In the genomic region with DNA sequence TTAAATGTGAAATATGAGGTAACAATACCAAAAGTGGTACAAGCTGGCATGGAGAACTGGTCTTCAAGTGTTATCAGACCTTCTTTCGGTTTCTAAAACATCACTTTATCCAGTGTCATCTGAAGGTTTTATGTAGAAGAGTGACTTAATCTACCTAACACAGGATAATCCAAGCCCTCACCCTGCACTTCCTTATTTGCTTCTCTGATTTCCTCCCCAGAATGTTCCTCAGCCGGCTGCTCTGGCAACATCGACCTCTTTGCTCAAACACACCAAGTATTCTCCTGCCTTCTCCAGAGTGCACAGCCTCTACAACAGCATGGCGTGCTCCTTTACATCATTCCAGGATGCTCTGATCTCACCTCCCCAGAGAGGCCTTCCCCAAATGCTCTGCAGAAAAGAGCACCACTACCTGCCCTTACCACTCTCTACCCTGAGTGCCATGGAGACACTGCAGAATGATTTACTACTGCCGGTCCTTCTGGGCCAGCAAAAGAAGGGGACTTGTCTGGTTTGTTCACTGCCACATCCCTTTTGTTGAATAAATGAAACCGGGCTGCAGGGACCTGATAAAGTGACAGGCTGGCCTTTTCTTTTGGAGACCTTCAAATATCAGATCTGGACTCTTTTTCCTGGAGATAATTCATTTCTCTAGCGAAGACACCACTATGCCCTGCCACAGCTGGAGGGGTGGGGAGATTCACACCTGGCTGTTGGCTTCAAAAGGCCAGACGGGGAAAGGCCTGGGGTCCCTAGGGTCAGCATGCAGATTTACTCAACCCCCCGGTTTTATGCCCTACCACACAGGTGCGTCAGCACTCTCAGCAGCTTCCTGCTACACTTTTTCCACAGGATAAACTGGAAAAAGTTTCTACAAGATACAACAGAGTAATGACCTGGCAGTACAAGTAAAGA, we compare ENCODE assay signal across 13 cellular contexts. TPM values are rescaled to one million over a fixed set of nuclear protein-coding genes. Genes with fewer than 3 reads are reported as not detected.
DNase-seq lines count a peak whose midpoint lies in the region; ATAC-seq and TF ChIP-seq lines count a peak whose summit lies in the region.
"Had no signal": no experiment of that assay in that cellular context is flagged by ENCODE, and none has a peak within 500 bp of the region (broad histone marks: within the 10 kb centered on the region; RNA-seq: fewer than 3 reads in every experiment).

No MANE protein-coding gene starts in this region.

- no peak overlapping the region for H2AFZ ChIP-seq in PC-3 (ENCODE audit: low read length)

- ATAC-seq in HG02763 (IDR thresholded peaks at IDR 0.05; ENCODE audit: unreplicated experiment) (peak; percentile 6), HG03558 (IDR thresholded peaks at IDR 0.05; ENCODE audit: extremely low read depth, unreplicated experiment) (peak; percentile 10), PC-3 (no peak)
- ATAC-seq in activated CD8-positive, alpha-beta memory T cell treated with anti-CD3 and anti-CD28 coated beads, Interleukin-2, amount 10 ng/mL, durations not matched to agents 7 days and 5 days = no peak

- no peak overlapping the region for H3K27ac ChIP-seq in PC-3 (ENCODE audit: low read length)
- no peak overlapping the region for H3K27ac ChIP-seq in esophagus squamous epithelium
- H3K27ac ChIP-seq: neutrophil had no signal

- no peak overlapping the region for H3K9ac ChIP-seq in PC-3 (ENCODE audit: low read length)

- H3K36me3 ChIP-seq in PC-3 (ENCODE audit: low read depth, low read length) (no peaks in the 10 kb centered on the region), esophagus squamous epithelium (peaks cover 0 to 10% (median 0%) of the 10 kb centered on the region in 3 donors)
- H3K36me3 ChIP-seq: neutrophil had no signal

- peak; percentile 40 for DNase-seq in activated CD4-positive, alpha-beta T cell treated with anti-CD3 and anti-CD28 coated beads, Interleukin-2, amount 10 ng/mL, durations not matched to agents 24 days and 14 days
- no peak for DNase-seq in activated CD4-positive, alpha-beta T cell treated with anti-CD3 and anti-CD28 coated beads, Interleukin-2, amount 50 U/mL, for 48 hours
- DNase-seq in PC-3 (no peak), esophagus squamous epithelium (lab: John Stamatoyannopoulos, UW) (no peak), NCI-H748 treated with DMSO at 0.1 percent for 48 hours (lab: John Stamatoyannopoulos, UW) (no peak)
- DNase-seq in activated CD8-positive, alpha-beta memory T cell treated with anti-CD3 and anti-CD28 coated beads, Interleukin-2, amount 10 ng/mL, durations not matched to agents 7 days and 5 days = no peak
- DNase-seq: caudate nucleus, RPMI8226 had no signal

- H3K79me2 ChIP-seq in PC-3 (ENCODE audit: low read length) = no peaks in the 10 kb centered on the region

- no peaks in the 10 kb centered on the region for H3K9me3 Mint-ChIP-seq in activated CD4-positive, alpha-beta T cell treated with anti-CD3 and anti-CD28 coated beads, Interleukin-2, amount 10 ng/mL, durations not matched to agents 24 days and 14 days
- H3K9me3 Mint-ChIP-seq in activated CD8-positive, alpha-beta memory T cell treated with anti-CD3 and anti-CD28 coated beads, Interleukin-2, amount 10 ng/mL, durations not matched to agents 7 days and 5 days (ENCODE audit: low read depth) = no peaks in the 10 kb centered on the region

- TF ChIP-seq CTCF in PC-3 (conservative IDR thresholded peaks at IDR 0.05; ENCODE audit: low read depth, low read length) = no peak
- no peak for TF ChIP-seq CTCF in esophagus squamous epithelium (IDR thresholded peaks at IDR 0.05)

- whole genome bisulfite sequencing in esophagus squamous epithelium, 2 donors = 65 to 68% methylated on average over 9 of the region's 10 CpGs

- TF ChIP-seq POLR2A in esophagus squamous epithelium (IDR thresholded peaks at IDR 0.05) = no peak

- peaks cover 17% of the 10 kb centered on the region for H3K4me1 Mint-ChIP-seq in activated CD4-positive, alpha-beta T cell treated with anti-CD3 and anti-CD28 coated beads, Interleukin-2, amount 10 ng/mL, durations not matched to agents 24 days and 14 days
- peaks cover 14% of the 10 kb centered on the region for H3K4me1 Mint-ChIP-seq in activated CD8-positive, alpha-beta memory T cell treated with anti-CD3 and anti-CD28 coated beads, Interleukin-2, amount 10 ng/mL, durations not matched to agents 7 days and 5 days

- peaks cover 7% of the 10 kb centered on the region for H3K27me3 Mint-ChIP-seq in activated CD4-positive, alpha-beta T cell treated with anti-CD3 and anti-CD28 coated beads, Interleukin-2, amount 10 ng/mL, durations not matched to agents 24 days and 14 days
- peaks cover 12% of the 10 kb centered on the region for H3K27me3 Mint-ChIP-seq in activated CD8-positive, alpha-beta memory T cell treated with anti-CD3 and anti-CD28 coated beads, Interleukin-2, amount 10 ng/mL, durations not matched to agents 7 days and 5 days

- intact Hi-C loops in activated CD4-positive, alpha-beta T cell treated with anti-CD3 and anti-CD28 coated beads, Interleukin-2, amount 10 ng/mL, durations not matched to agents 24 days and 14 days (cut with micrococcal nuclease) = loop anchor here (10.0 kb wide), 1 partner anchor 51 kb away; the partner anchor contains the start of gene B4GALT6
- intact Hi-C loops in PC-3 (cut with micrococcal nuclease) = no loop called here
- intact Hi-C loops in esophagus squamous epithelium (cut with DNase I) = no loop called here

- no peaks in the 10 kb centered on the region for H3K9me2 ChIP-seq in PC-3 (replicated peaks; ENCODE audit: low read length)

- H3K4me2 ChIP-seq in PC-3 (ENCODE audit: low read length) = no peak overlapping the region

- H3F3A ChIP-seq in PC-3 (ENCODE audit: low read length, unreplicated experiment) = no peaks in the 10 kb centered on the region

- CTCF ChIA-PET in PC-3 (lab: Charles Lee) = no interaction called here
- CTCF ChIA-PET in activated CD8-positive, alpha-beta memory T cell treated with anti-CD3 and anti-CD28 coated beads, Interleukin-2, amount 10 ng/mL, durations not matched to agents 7 days and 5 days (lab: Charles Lee) = no interaction called here

- H3K4me1 ChIP-seq in PC-3 (ENCODE audit: insufficient read depth, low read length) = no peaks in the 10 kb centered on the region
- no peaks in the 10 kb centered on the region for H3K4me1 ChIP-seq in esophagus squamous epithelium

- POLR2A ChIA-PET in PC-3 (lab: Charles Lee; ENCODE audit: unreplicated experiment) = no interaction called here

- H3K9me3 ChIP-seq in PC-3 (ENCODE audit: low read length) (no peaks in the 10 kb centered on the region), esophagus squamous epithelium (no peaks in the 10 kb centered on the region)
- H3K9me3 ChIP-seq: neutrophil had no signal

- H3K4me3 Mint-ChIP-seq in activated CD4-positive, alpha-beta T cell treated with anti-CD3 and anti-CD28 coated beads, Interleukin-2, amount 10 ng/mL, durations not matched to agents 24 days and 14 days = no peak overlapping the region
- H3K4me3 Mint-ChIP-seq in activated CD8-positive, alpha-beta memory T cell treated with anti-CD3 and anti-CD28 coated beads, Interleukin-2, amount 10 ng/mL, durations not matched to agents 7 days and 5 days = no peak overlapping the region

- BruUV-seq in PC-3 (replicated peaks; lab: Mats Ljungman, UMichigan) = no TSS peak

- H3K36me3 Mint-ChIP-seq in activated CD4-positive, alpha-beta T cell treated with anti-CD3 and anti-CD28 coated beads, Interleukin-2, amount 10 ng/mL, durations not matched to agents 24 days and 14 days (ENCODE audit: low read depth) = no peaks in the 10 kb centered on the region
- H3K36me3 Mint-ChIP-seq in activated CD8-positive, alpha-beta memory T cell treated with anti-CD3 and anti-CD28 coated beads, Interleukin-2, amount 10 ng/mL, durations not matched to agents 7 days and 5 days = peaks cover 2% of the 10 kb centered on the region

- H3K27ac Mint-ChIP-seq in activated CD4-positive, alpha-beta T cell treated with anti-CD3 and anti-CD28 coated beads, Interleukin-2, amount 10 ng/mL, durations not matched to agents 24 days and 14 days = no peak overlapping the region
- no peak overlapping the region for H3K27ac Mint-ChIP-seq in activated CD8-positive, alpha-beta memory T cell treated with anti-CD3 and anti-CD28 coated beads, Interleukin-2, amount 10 ng/mL, durations not matched to agents 7 days and 5 days
- H3K27ac Mint-ChIP-seq: activated T-helper 2 cell treated with anti-CD3 and anti-CD28 coated beads, Interferon-gamma antibody, Interleukin-2, Interleukin-4, amounts not matched to agents 10 μg/mL and 5 μg/mL and 100 μg/mL, durations not matched to agents 14 hours and 24 hours and 36 hours had no signal

- H4K20me1 ChIP-seq in PC-3 (ENCODE audit: low read length) = no peaks in the 10 kb centered on the region

- H3K4me3 ChIP-seq in PC-3 (ENCODE audit: low read length) (no peak overlapping the region), esophagus squamous epithelium (no peak overlapping the region)

- no peaks in the 10 kb centered on the region for H3K27me3 ChIP-seq in PC-3 (ENCODE audit: low read length)
- no peaks in the 10 kb centered on the region for H3K27me3 ChIP-seq in esophagus squamous epithelium
- H3K27me3 ChIP-seq: neutrophil had no signal

RNA-seq across cellular contexts. Expression of gene TTR, which starts 42.0 kb away (rescaled TPM):
- total RNA-seq in activated CD4-positive, alpha-beta T cell treated with anti-CD3 and anti-CD28 coated beads, Interleukin-2, amount 10 ng/mL, durations not matched to agents 24 days and 14 days = not detected in 2 replicates
- total RNA-seq in PC-3 (2014; rRNA removed) (not detected in 2 replicates), esophagus squamous epithelium (not detected)
- not detected for total RNA-seq in activated CD8-positive, alpha-beta memory T cell treated with anti-CD3 and anti-CD28 coated beads, Interleukin-2, amount 10 ng/mL, durations not matched to agents 7 days and 5 days
- total RNA-seq: activated T-helper 2 cell treated with anti-CD3 and anti-CD28 coated beads, Interferon-gamma antibody, Interleukin-2, Interleukin-4, amounts not matched to agents 10 μg/mL and 5 μg/mL and 100 μg/mL, durations not matched to agents 14 hours and 24 hours and 36 hours; kidney epithelial cell had no signal

RNA-seq across cellular contexts. Expression of gene B4GALT6, which starts 50.7 kb away (rescaled TPM):
- total RNA-seq in activated CD4-positive, alpha-beta T cell treated with anti-CD3 and anti-CD28 coated beads, Interleukin-2, amount 10 ng/mL, durations not matched to agents 24 days and 14 days = 2.4 and 2.8 TPM in 2 replicates
- total RNA-seq in PC-3 (2014; rRNA removed) = 1.4 and 2.4 TPM in 2 replicates
- 1 to 10 TPM; 2.5 to 3.6 (median 3.0) TPM for total RNA-seq in esophagus squamous epithelium
- 1 to 10 TPM in 1 of 2 experiments, under 1 TPM in 1; 0.41 to 1.8 TPM for total RNA-seq in activated CD8-positive, alpha-beta memory T cell treated with anti-CD3 and anti-CD28 coated beads, Interleukin-2, amount 10 ng/mL, durations not matched to agents 7 days and 5 days

Comparison
In these comparisons a context has a peak if more than half of its experiments do, and no peak if none do; other contexts are left out.
1. ATAC-seq: peak in HG02763 (single experiment) and HG03558 (single experiment); none in PC-3 (single experiment) and activated CD8-positive, alpha-beta memory T cell treated with anti-CD3 and anti-CD28 coated beads, Interleukin-2, amount 10 ng/mL, durations not matched to agents 7 days and 5 days (single experiment).